1 cellular context compared by ENCODE assay signal in genomic region chr3:46709147-46709654, GRCh38.
TF ChIP-seq lines count a peak whose summit lies in the region.

No MANE protein-coding gene starts in this region.

TF ChIP-seq in H1, 55 proteins besides CTCF, POLR2A, EP300 and RAD21:
- no peak for TF ChIP-seq NRF1 (IDR thresholded peaks at IDR 0.05; ENCODE audit: low read depth, low read length)
- no peak for TF ChIP-seq JUN (IDR thresholded peaks at IDR 0.05; ENCODE audit: low read depth, low read length)
- no peak for TF ChIP-seq ASH2L (IDR thresholded peaks at IDR 0.05; ENCODE audit: low read length)
- TF ChIP-seq SP4 (IDR thresholded peaks at IDR 0.05; ENCODE audit: low read length) = no peak
- TF ChIP-seq YY1 (IDR thresholded peaks at IDR 0.05; ENCODE audit: low read depth, low read length) = no peak
- TF ChIP-seq E2F6 (IDR thresholded peaks at IDR 0.05) = no peak
- no peak for TF ChIP-seq HDAC6 (IDR thresholded peaks at IDR 0.05; ENCODE audit: low read depth, low read length)
- TF ChIP-seq RNF2 (IDR thresholded peaks at IDR 0.05; ENCODE audit: borderline replicate concordance, low read depth, low read length, missing control alignments, poor library complexity, severe bottlenecking) = no peak
- TF ChIP-seq TEAD4 (IDR thresholded peaks at IDR 0.05; ENCODE audit: low read depth, low read length) = no peak
- TF ChIP-seq SIN3A (conservative IDR thresholded peaks at IDR 0.05 in 1 of 2, IDR thresholded peaks at IDR 0.05 in 1 of 2; ENCODE audit: low read depth in 1 of 2, low read length in 2 of 2) = no peak
